17 cellular contexts compared by ENCODE assay signal in genomic region chr5:180975338-180975737, GRCh38. TPM values are rescaled to one million over a fixed set of nuclear protein-coding genes. Genes with fewer than 3 reads are reported as not detected.
DNase-seq lines count a peak whose midpoint lies in the region; ATAC-seq and TF ChIP-seq lines count a peak whose summit lies in the region.
"Had no signal": no experiment of that assay in that cellular context is flagged by ENCODE, and none has a peak within 500 bp of the region (broad histone marks: within the 10 kb centered on the region; RNA-seq: fewer than 3 reads in every experiment).

No MANE protein-coding gene starts in this region.

- no peaks in the 10 kb centered on the region for H3K9me2 ChIP-seq in SK-N-SH

- no peak overlapping the region for H3K4me3 Mint-ChIP-seq in activated T-cell treated with anti-CD3 and anti-CD28 coated beads, Interleukin-2, amount 50 U/mL, for 72 hours
- no peak overlapping the region for H3K4me3 Mint-ChIP-seq in activated T-helper 2 cell treated with anti-CD3 and anti-CD28 coated beads, Interferon-gamma antibody, Interleukin-2, Interleukin-4, amounts not matched to agents 10 μg/mL and 5 μg/mL and 100 μg/mL, durations not matched to agents 14 hours and 24 hours and 36 hours (ENCODE audit: low read depth)

- TF ChIP-seq EP300 in SK-N-SH (IDR thresholded peaks at IDR 0.05; ENCODE audit: borderline replicate concordance in 1 of 2, low read depth in 1 of 2, low read length in 1 of 2), result no peak

- no peaks in the 10 kb centered on the region for H4K20me1 ChIP-seq in SK-N-SH (ENCODE audit: insufficient read depth)

- POLR2A ChIA-PET in SK-N-SH (lab: Yijun Ruan, JAX), result no interaction called here

- 0% methylated on average over 1 of the region's 2 CpGs for WGBS in SK-N-SH (ENCODE audit: low lambda C conversion rate)

- no peaks in the 10 kb centered on the region; the same call in 1 of the 2 replicates for H3K27me3 ChIP-seq in SK-N-SH (ENCODE audit: insufficient read depth)
- H3K27me3 ChIP-seq: body of pancreas, tibial nerve had no signal

- no peaks in the 10 kb centered on the region for H3K9me3 ChIP-seq in SK-N-SH
- H3K9me3 ChIP-seq: body of pancreas, tibial nerve had no signal

- no peak overlapping the region for H3K9ac ChIP-seq in SK-N-SH

- H3K27me3 Mint-ChIP-seq in activated T-cell treated with anti-CD3 and anti-CD28 coated beads, Interleukin-2, amount 50 U/mL, for 72 hours (ENCODE audit: low read depth), result no peaks in the 10 kb centered on the region
- H3K27me3 Mint-ChIP-seq in activated T-helper 2 cell treated with anti-CD3 and anti-CD28 coated beads, Interferon-gamma antibody, Interleukin-2, Interleukin-4, amounts not matched to agents 10 μg/mL and 5 μg/mL and 100 μg/mL, durations not matched to agents 14 hours and 24 hours and 36 hours (ENCODE audit: low read depth), result no peaks in the 10 kb centered on the region

- TF ChIP-seq CTCF in SK-N-SH (IDR thresholded peaks at IDR 0.05), result no peak

- intact Hi-C loops in activated T-helper 2 cell treated with anti-CD3 and anti-CD28 coated beads, Interferon-gamma antibody, Interleukin-2, Interleukin-4, amounts not matched to agents 10 μg/mL and 5 μg/mL and 100 μg/mL, durations not matched to agents 14 hours and 24 hours and 36 hours (cut with micrococcal nuclease), result no loop called here

- no peak for TF ChIP-seq RAD21 in SK-N-SH (IDR thresholded peaks at IDR 0.05; ENCODE audit: low read length)

- H2AFZ ChIP-seq in SK-N-SH (ENCODE audit: low read depth), result no peak overlapping the region

- H3K36me3 ChIP-seq in SK-N-SH (replicated peaks in 1 of 2; ENCODE audit: control insufficient read depth in 1 of 2, insufficient read depth in 2 of 2, low read length in 1 of 2), result no peaks in the 10 kb centered on the region
- H3K36me3 ChIP-seq: tibial nerve had no signal

- no peaks in the 10 kb centered on the region for H3K9me3 Mint-ChIP-seq in activated T-cell treated with anti-CD3 and anti-CD28 coated beads, Interleukin-2, amount 50 U/mL, for 72 hours
- H3K9me3 Mint-ChIP-seq in activated T-helper 2 cell treated with anti-CD3 and anti-CD28 coated beads, Interferon-gamma antibody, Interleukin-2, Interleukin-4, amounts not matched to agents 10 μg/mL and 5 μg/mL and 100 μg/mL, durations not matched to agents 14 hours and 24 hours and 36 hours, result no peaks in the 10 kb centered on the region

- no peak overlapping the region for H3K4me3 ChIP-seq in SK-N-SH (ENCODE audit: low read depth in 2 of 2, low read length in 1 of 2)
- H3K4me3 ChIP-seq: body of pancreas, tibial nerve had no signal

- H3K36me3 Mint-ChIP-seq in activated T-cell treated with anti-CD3 and anti-CD28 coated beads, Interleukin-2, amount 50 U/mL, for 72 hours (ENCODE audit: insufficient read depth in 2 of 2), result peaks cover 0 to 1% of the 10 kb centered on the region in 2 donors
- no peaks in the 10 kb centered on the region for H3K36me3 Mint-ChIP-seq in activated T-helper 2 cell treated with anti-CD3 and anti-CD28 coated beads, Interferon-gamma antibody, Interleukin-2, Interleukin-4, amounts not matched to agents 10 μg/mL and 5 μg/mL and 100 μg/mL, durations not matched to agents 14 hours and 24 hours and 36 hours (ENCODE audit: low read depth)

- H3F3A ChIP-seq in SK-N-SH (replicated peaks; ENCODE audit: insufficient read depth), result no peaks in the 10 kb centered on the region

- H3K79me2 ChIP-seq in SK-N-SH (ENCODE audit: insufficient read depth), result no peaks in the 10 kb centered on the region

- CTCF ChIA-PET in SK-N-SH (lab: Yijun Ruan, JAX), result no interaction called here

- no peak overlapping the region for H3K27ac Mint-ChIP-seq in activated T-cell treated with anti-CD3 and anti-CD28 coated beads, Interleukin-2, amount 50 U/mL, for 72 hours
- H3K27ac Mint-ChIP-seq in activated T-helper 2 cell treated with anti-CD3 and anti-CD28 coated beads, Interferon-gamma antibody, Interleukin-2, Interleukin-4, amounts not matched to agents 10 μg/mL and 5 μg/mL and 100 μg/mL, durations not matched to agents 14 hours and 24 hours and 36 hours, result no peak overlapping the region

- peak; percentile 49 to 63 for ATAC-seq in activated T-cell treated with anti-CD3 and anti-CD28 coated beads, Interleukin-2, amount 50 U/mL, for 72 hours (replicated peaks in 1 of 2)
- ATAC-seq in HG02623 (IDR thresholded peaks at IDR 0.05; ENCODE audit: unreplicated experiment) (peak; percentile 72), HG03469 (IDR thresholded peaks at IDR 0.05; ENCODE audit: unreplicated experiment) (peak; percentile 60)
- ATAC-seq: body of pancreas had no signal

- H3K27ac ChIP-seq in SK-N-SH (ENCODE audit: low read depth in 2 of 2, low read length in 1 of 2), result no peak overlapping the region
- H3K27ac ChIP-seq: body of pancreas, tibial nerve had no signal

- DNase-seq in activated T-cell treated with anti-CD3 and anti-CD28 coated beads, Interleukin-2, amount 50 U/mL, for 72 hours, result peak in 1 of 2 donors; percentile 3
- no peak for DNase-seq in activated T-cell treated with anti-CD3 and anti-CD28 coated beads, Interleukin-2, amount 50 U/mL, for 48 hours
- DNase-seq in activated T-helper 2 cell treated with anti-CD3 and anti-CD28 coated beads, Interferon-gamma antibody, Interleukin-2, Interleukin-4, amounts not matched to agents 10 μg/mL and 5 μg/mL and 100 μg/mL, durations not matched to agents 14 hours and 24 hours and 36 hours (ENCODE audit: low spot score), result no peak
- no peak for DNase-seq in SK-N-SH
- no peak for DNase-seq in NCI-H774 (lab: John Stamatoyannopoulos, UW)
- DNase-seq in NCI-H2171 (lab: John Stamatoyannopoulos, UW), result no peak
- DNase-seq: activated CD4-positive, alpha-beta T cell treated with anti-CD3 and anti-CD28 coated beads, Interleukin-2, amount 50 U/mL, for 48 hours; body of pancreas; GDM1; kidney glomerular epithelial cell; NCI-H187 treated with DMSO at 0.1 percent for 48 hours; stimulated activated CD4-positive, alpha-beta T cell treated with anti-CD3 and anti-CD28 coated beads, Interleukin-4, amount 100 ng/mL, for 4 hours had no signal

- H3K4me1 Mint-ChIP-seq in activated T-cell treated with anti-CD3 and anti-CD28 coated beads, Interleukin-2, amount 50 U/mL, for 72 hours (ENCODE audit: low read depth), result peaks cover 9% of the 10 kb centered on the region
- no peaks in the 10 kb centered on the region for H3K4me1 Mint-ChIP-seq in activated T-helper 2 cell treated with anti-CD3 and anti-CD28 coated beads, Interferon-gamma antibody, Interleukin-2, Interleukin-4, amounts not matched to agents 10 μg/mL and 5 μg/mL and 100 μg/mL, durations not matched to agents 14 hours and 24 hours and 36 hours (ENCODE audit: low read depth)

- H3K4me2 ChIP-seq in SK-N-SH, result no peak overlapping the region

- H3K4me1 ChIP-seq in SK-N-SH (ENCODE audit: control insufficient read depth in 1 of 2, insufficient read depth in 2 of 2, low read depth in 1 of 2, low read length in 1 of 2), result no peaks in the 10 kb centered on the region
- H3K4me1 ChIP-seq: tibial nerve had no signal

TF ChIP-seq in SK-N-SH, 30 proteins besides CTCF, POLR2A, EP300 and RAD21:
- TF ChIP-seq RXRA (IDR thresholded peaks at IDR 0.05; ENCODE audit: borderline replicate concordance, low read depth), result no peak
- TF ChIP-seq SIN3A (IDR thresholded peaks at IDR 0.05; ENCODE audit: borderline replicate concordance, low read depth, low read length), result no peak
- TF ChIP-seq RFX5 (IDR thresholded peaks at IDR 0.05; ENCODE audit: low read length), result no peak
- TF ChIP-seq MXI1 (IDR thresholded peaks at IDR 0.05; ENCODE audit: low read depth, low read length), result no peak
- TF ChIP-seq TCF12 (IDR thresholded peaks at IDR 0.05), result no peak
- no peak for TF ChIP-seq FOXJ3 (CRISPR knock-in tag; IDR thresholded peaks at IDR 0.05)
- TF ChIP-seq EZH2phosphoT487 (IDR thresholded peaks at IDR 0.05; ENCODE audit: borderline replicate concordance, low read depth), result no peak
- TF ChIP-seq IRF3 (IDR thresholded peaks at IDR 0.05; ENCODE audit: low read depth, low read length), result no peak
- TF ChIP-seq CHD2 (IDR thresholded peaks at IDR 0.05; ENCODE audit: low read length, partially characterized antibody), result no peak
- TF ChIP-seq MAX (IDR thresholded peaks at IDR 0.05; ENCODE audit: low read depth), result no peak
- no peak for TF ChIP-seq FOXM1 (IDR thresholded peaks at IDR 0.05; ENCODE audit: low read depth)
- no peak for TF ChIP-seq TEAD4 (IDR thresholded peaks at IDR 0.05; ENCODE audit: borderline replicate concordance, insufficient read depth)
- TF ChIP-seq, protein P1, sequence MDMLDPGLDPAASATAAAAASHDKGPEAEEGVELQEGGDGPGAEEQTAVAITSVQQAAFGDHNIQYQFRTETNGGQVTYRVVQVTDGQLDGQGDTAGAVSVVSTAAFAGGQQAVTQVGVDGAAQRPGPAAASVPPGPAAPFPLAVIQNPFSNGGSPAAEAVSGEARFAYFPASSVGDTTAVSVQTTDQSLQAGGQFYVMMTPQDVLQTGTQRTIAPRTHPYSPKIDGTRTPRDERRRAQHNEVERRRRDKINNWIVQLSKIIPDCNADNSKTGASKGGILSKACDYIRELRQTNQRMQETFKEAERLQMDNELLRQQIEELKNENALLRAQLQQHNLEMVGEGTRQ (IDR thresholded peaks at IDR 0.05; ENCODE audit: borderline replicate concordance, low read depth, low read length), result no peak
- no peak for TF ChIP-seq NRF1 (IDR thresholded peaks at IDR 0.05; ENCODE audit: low read depth, low read length)
- no peak for TF ChIP-seq YY1 (IDR thresholded peaks at IDR 0.05; ENCODE audit: low read depth)
- TF ChIP-seq RCOR1 (IDR thresholded peaks at IDR 0.05; ENCODE audit: low read length), result no peak

RNA-seq across cellular contexts. Expression of gene BTNL3, which starts 13.3 kb away (rescaled TPM):
- under 1 TPM; 0.10 to 0.16 TPM for total RNA-seq in activated T-cell treated with anti-CD3 and anti-CD28 coated beads, Interleukin-2, amount 50 U/mL, for 72 hours
- not detected in 2 replicates for total RNA-seq in activated T-helper 2 cell treated with anti-CD3 and anti-CD28 coated beads, Interferon-gamma antibody, Interleukin-2, Interleukin-4, amounts not matched to agents 10 μg/mL and 5 μg/mL and 100 μg/mL, durations not matched to agents 14 hours and 24 hours and 36 hours
- polyA plus RNA-seq in SK-N-SH (2012; rRNA removed), result not detected in 2 replicates
- polyA plus RNA-seq in SK-N-SH (2012; cell fraction: cytosol; rRNA removed), result not detected in 2 replicates
- polyA plus RNA-seq in SK-N-SH (2012; cell fraction: nucleus; rRNA removed), result not detected in 2 replicates
- total RNA-seq: A673, posterior vena cava, tibial nerve had no signal
